In the genomic region with DNA sequence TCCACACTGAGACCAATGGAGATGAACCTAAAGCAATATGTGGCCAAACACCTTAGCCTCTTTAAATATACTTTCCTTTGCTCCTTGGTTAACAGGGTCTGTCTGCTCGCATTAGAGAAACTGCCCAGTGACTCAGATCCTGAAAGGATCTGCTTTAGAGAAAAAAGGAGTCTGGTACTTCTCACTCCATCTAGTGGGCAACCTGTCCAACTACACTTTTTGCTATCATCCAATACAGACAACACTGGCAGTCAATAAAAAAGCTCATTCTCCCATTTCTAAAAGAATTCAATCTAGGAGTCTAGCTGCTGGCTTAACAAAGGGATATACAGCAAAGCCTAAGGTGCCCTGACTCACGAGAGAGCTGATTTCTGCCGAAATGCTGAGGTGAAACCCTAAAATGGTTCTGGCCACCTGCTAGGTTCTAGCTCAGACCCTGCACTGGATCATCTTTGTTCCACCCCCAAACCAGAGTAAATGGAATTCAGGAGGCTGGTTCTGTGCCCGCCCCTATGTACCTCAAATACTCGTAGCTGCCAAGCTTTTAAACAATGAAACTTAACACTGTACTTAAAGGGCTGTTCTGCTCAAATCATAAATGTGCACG, we compare ENCODE assay signal across 8 cellular contexts. TPM values are rescaled to one million over a fixed set of nuclear protein-coding genes. Genes with fewer than 3 reads are reported as not detected.
DNase-seq lines count a peak whose midpoint lies in the region; ATAC-seq, FAIRE-seq and TF ChIP-seq lines count a peak whose summit lies in the region.

No MANE protein-coding gene starts in this region.

- H3K4me3 Mint-ChIP-seq in astrocyte (ENCODE audit: unreplicated experiment) = no peak overlapping the region

- no peaks in the 10 kb centered on the region; the same call in 1 of the 2 replicates for H3K36me3 ChIP-seq in GM23248 (ENCODE audit: low read depth)
- peaks cover 6% of the 10 kb centered on the region for H3K36me3 ChIP-seq in astrocyte (ENCODE audit: insufficient read depth, low read length)
- no peaks in the 10 kb centered on the region for H3K36me3 ChIP-seq in smooth muscle cell (ENCODE audit: low read depth)

- no peak overlapping the region for H3K27ac Mint-ChIP-seq in astrocyte (ENCODE audit: unreplicated experiment)

- WGBS in GM23248 (ENCODE audit: low coverage in 1 of 2, low lambda C conversion rate in 2 of 2, missing lambda C conversion rate in 2 of 2), 2 experiments = 24 to 25% methylated on average over 6 of the region's 6 CpGs
- 37% methylated on average over 6 of the region's 6 CpGs for WGBS in smooth muscle cell (ENCODE audit: low lambda C conversion rate)

- no peaks in the 10 kb centered on the region for H3K9me2 ChIP-seq in GM23248 (ENCODE audit: insufficient read depth)

- H3K4me2 ChIP-seq in GM23248 (ENCODE audit: unreplicated experiment) (no peak overlapping the region), astrocyte (ENCODE audit: low read length) (no peak overlapping the region), smooth muscle cell (no peak overlapping the region)

- H4K20me1 ChIP-seq in GM23248 (ENCODE audit: insufficient read depth) (no peaks in the 10 kb centered on the region), astrocyte (ENCODE audit: insufficient read depth, low read length) (peaks cover 11% of the 10 kb centered on the region), smooth muscle cell (ENCODE audit: low read depth) (no peaks in the 10 kb centered on the region)

- peak; percentile 85 for TF ChIP-seq CTCF in astrocyte (IDR thresholded peaks at IDR 0.05; ENCODE audit: insufficient read depth, low read depth, low read length)
- peak; percentile 73 for TF ChIP-seq CTCF in smooth muscle cell (IDR thresholded peaks at IDR 0.05; ENCODE audit: borderline replicate concordance, insufficient read depth, poor library complexity, severe bottlenecking)

- no peaks in the 10 kb centered on the region for H3K9me3 Mint-ChIP-seq in astrocyte (ENCODE audit: unreplicated experiment)

- H3F3A ChIP-seq in GM23248 (ENCODE audit: insufficient read depth) (peaks cover 20% of the 10 kb centered on the region), smooth muscle cell (ENCODE audit: low read depth) (peaks cover 13% of the 10 kb centered on the region)

- H3K27ac ChIP-seq in GM23248 (no peak overlapping the region), astrocyte (ENCODE audit: low read depth, low read length) (no peak overlapping the region), smooth muscle cell (ENCODE audit: low read depth) (no peak overlapping the region)

- no peaks in the 10 kb centered on the region for H3K9me3 ChIP-seq in GM23248 (ENCODE audit: low read depth)
- H3K9me3 ChIP-seq in astrocyte (ENCODE audit: insufficient read depth, low read depth, low read length) = no peaks in the 10 kb centered on the region
- no peaks in the 10 kb centered on the region for H3K9me3 ChIP-seq in smooth muscle cell (replicated peaks; ENCODE audit: low read depth)

- peaks cover 18% of the 10 kb centered on the region for H3K36me3 Mint-ChIP-seq in astrocyte (ENCODE audit: low read depth, unreplicated experiment)

- no peak for ATAC-seq in HG03108 (IDR thresholded peaks at IDR 0.05; ENCODE audit: unreplicated experiment)

- FAIRE-seq in astrocyte (lab: Jason Lieb, UNC) = peak; percentile 98

- H3K4me1 ChIP-seq in GM23248 (ENCODE audit: insufficient read depth) (peaks cover 3% of the 10 kb centered on the region), astrocyte (ENCODE audit: insufficient read depth, low read length) (peaks cover 3% of the 10 kb centered on the region), smooth muscle cell (ENCODE audit: low read depth) (peaks cover 4% of the 10 kb centered on the region)

- H2AFZ ChIP-seq in GM23248 (no peak overlapping the region), astrocyte (ENCODE audit: low read depth, low read length) (no peak overlapping the region), smooth muscle cell (ENCODE audit: low read depth) (no peak overlapping the region)

- no peaks in the 10 kb centered on the region for H3K79me2 ChIP-seq in GM23248 (ENCODE audit: insufficient read depth)
- H3K79me2 ChIP-seq in astrocyte (ENCODE audit: insufficient read depth, low read length) = no peaks in the 10 kb centered on the region
- no peaks in the 10 kb centered on the region for H3K79me2 ChIP-seq in smooth muscle cell (ENCODE audit: low read depth)

- H3K4me3 ChIP-seq in GM23248 (no peak overlapping the region), astrocyte (ENCODE audit: insufficient read depth, low read depth, low read length) (no peak overlapping the region), smooth muscle cell (no peak overlapping the region)

- H3K27me3 ChIP-seq in GM23248 (replicated peaks; ENCODE audit: insufficient read depth) (no peaks in the 10 kb centered on the region), astrocyte (ENCODE audit: insufficient read depth, low read length) (no peaks in the 10 kb centered on the region), smooth muscle cell (ENCODE audit: low read depth) (no peaks in the 10 kb centered on the region)

- in situ Hi-C loops in GM23248 (cut with MboI) = no loop called here

- peaks cover 13% of the 10 kb centered on the region for H3K4me1 Mint-ChIP-seq in astrocyte (ENCODE audit: low read depth, unreplicated experiment)

- no peak overlapping the region for H3K9ac ChIP-seq in GM23248
- H3K9ac ChIP-seq in astrocyte (ENCODE audit: low read length) = no peak overlapping the region
- no peak overlapping the region for H3K9ac ChIP-seq in smooth muscle cell (ENCODE audit: low read depth)

- H3K27me3 Mint-ChIP-seq in astrocyte (ENCODE audit: low read depth, unreplicated experiment) = no peaks in the 10 kb centered on the region

- DNase-seq in COLO829 (ENCODE audit: low spot score) (peak; percentile 76), GM23248 (peak; percentile 88), NCI-H510A (lab: John Stamatoyannopoulos, UW) (peak; percentile 1), astrocyte (ENCODE audit: low read depth) (peak; percentile 56), hepatic stellate cell (ENCODE audit: low spot score) (peak; percentile 62), smooth muscle cell (lab: John Stamatoyannopoulos, UW; ENCODE audit: unreplicated experiment) (no peak), occipital lobe (lab: John Stamatoyannopoulos, UW) (no peak)

RNA-seq across cellular contexts. Expression of gene GNL1, which starts 11.5 kb away (rescaled TPM):
- total RNA-seq in GM23248 (2014; rRNA removed; shearing (Covaris generic)) = 62.3 and 64.8 TPM in 2 replicates
- polyA plus RNA-seq in GM23248 (2016; fragmentation: Nextera tagmentation; extraction: Ambion mirVana) (72.1 and 78.9 TPM in 2 replicates), smooth muscle cell (92.7 and 104 TPM in 2 replicates)
- total RNA-seq in astrocyte (49.0 and 49.3 TPM in 2 replicates), smooth muscle cell (16.5 and 27.2 TPM in 2 replicates), occipital lobe (38.1 TPM)

RNA-seq across cellular contexts. Expression of gene PRR3, which starts 12.3 kb away (rescaled TPM):
- 5.2 and 6.5 TPM in 2 replicates for total RNA-seq in GM23248 (2014; rRNA removed; shearing (Covaris generic))
- 7.1 and 7.3 TPM in 2 replicates for polyA plus RNA-seq in GM23248 (2016; fragmentation: Nextera tagmentation; extraction: Ambion mirVana)
- total RNA-seq in astrocyte = 11.0 and 13.0 TPM in 2 replicates
- 12.7 and 29.4 TPM in 2 replicates for total RNA-seq in smooth muscle cell
- 10.2 and 13.1 TPM in 2 replicates for polyA plus RNA-seq in smooth muscle cell
- 13.6 TPM for total RNA-seq in occipital lobe

RNA-seq across cellular contexts. Expression of gene ABCF1, which starts 26.5 kb away (rescaled TPM):
- 31.3 and 42.0 TPM in 2 replicates for total RNA-seq in GM23248 (2014; rRNA removed; shearing (Covaris generic))
- 35.5 and 39.7 TPM in 2 replicates for polyA plus RNA-seq in GM23248 (2016; fragmentation: Nextera tagmentation; extraction: Ambion mirVana)
- total RNA-seq in astrocyte = 58.1 and 60.3 TPM in 2 replicates
- 25.2 and 34.7 TPM in 2 replicates for total RNA-seq in smooth muscle cell
- polyA plus RNA-seq in smooth muscle cell = 39.1 and 57.3 TPM in 2 replicates
- total RNA-seq in occipital lobe = 17.5 TPM

RNA-seq across cellular contexts. Expression of gene HLA-E, which starts 55.5 kb away (rescaled TPM):
- total RNA-seq in GM23248 (2014; rRNA removed; shearing (Covaris generic)) = 190 and 203 TPM in 2 replicates
- 123 and 130 TPM in 2 replicates for polyA plus RNA-seq in GM23248 (2016; fragmentation: Nextera tagmentation; extraction: Ambion mirVana)
- total RNA-seq in astrocyte = 94.9 and 105 TPM in 2 replicates
- 97.3 and 104 TPM in 2 replicates for total RNA-seq in smooth muscle cell
- polyA plus RNA-seq in smooth muscle cell = 126 and 134 TPM in 2 replicates
- 29.8 TPM for total RNA-seq in occipital lobe

Comparison
In these comparisons a context has a peak if more than half of its experiments do, and no peak if none do; other contexts are left out.
1. DNase-seq: peak in COLO829 (single experiment), GM23248 (single experiment), NCI-H510A (single experiment), astrocyte (single experiment) and hepatic stellate cell (single experiment); none in smooth muscle cell (single experiment) and occipital lobe (single experiment).